In the genomic region with DNA sequence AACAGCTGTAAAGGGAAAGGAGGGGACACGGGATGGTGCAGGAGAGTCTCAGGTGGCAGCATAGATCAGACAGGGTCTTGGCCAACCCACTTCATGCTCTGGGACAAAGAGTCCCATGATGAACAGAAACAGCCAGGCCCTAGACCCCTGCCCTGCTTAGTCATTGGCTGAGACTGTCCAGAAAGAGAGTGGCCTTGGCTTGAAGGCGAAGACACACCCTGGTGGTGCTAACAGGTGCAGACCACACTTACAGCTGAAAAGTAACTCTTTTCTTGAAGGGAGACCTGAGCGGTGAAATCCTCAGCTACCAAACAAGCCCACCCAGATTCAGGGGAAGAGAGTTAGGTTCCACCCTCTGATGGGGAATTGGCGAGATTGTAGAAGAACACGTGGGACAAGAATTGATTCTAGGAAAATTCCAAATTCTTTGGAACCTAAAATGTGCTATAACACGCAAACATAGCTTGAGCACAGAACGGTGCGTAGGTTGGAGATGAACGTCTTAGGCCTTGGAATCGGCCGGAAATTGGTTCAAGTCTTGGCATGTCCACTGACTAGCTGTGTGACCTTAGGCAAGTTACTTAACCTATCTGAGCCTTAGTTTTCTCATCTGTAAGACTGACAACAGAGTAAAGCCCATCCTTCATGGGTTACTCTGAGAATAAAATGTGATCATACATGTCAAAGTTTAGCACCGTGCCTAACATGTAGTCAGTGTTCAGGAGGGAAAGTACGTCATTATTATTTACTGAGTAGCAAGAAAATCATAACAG, we compare ENCODE assay signal across 23 cellular contexts.
"Had no signal": no experiment of that assay in that cellular context is flagged by ENCODE, and none has a peak within 500 bp of the region (broad histone marks: within the 10 kb centered on the region; RNA-seq: fewer than 3 reads in every experiment).

No MANE protein-coding gene starts in this region.

- H3K36me3 Mint-ChIP-seq: activated CD4-positive, alpha-beta memory T cell treated with anti-CD3 and anti-CD28 coated beads for 36 hours; activated naive CD4-positive, alpha-beta T cell treated with anti-CD3 and anti-CD28 coated beads, Interleukin-2, amount 10 ng/mL, durations not matched to agents 7 days and 5 days; activated naive CD8-positive, alpha-beta T cell treated with anti-CD3 and anti-CD28 coated beads, Interleukin-2, amount 10 ng/mL, durations not matched to agents 7 days and 5 days had no signal

- DNase-seq: activated CD4-positive, alpha-beta memory T cell treated with anti-CD3 and anti-CD28 coated beads for 36 hours; activated CD4-positive, alpha-beta T cell treated with anti-CD3 and anti-CD28 coated beads, Interleukin-2, amount 10 ng/mL, durations not matched to agents 7 days and 5 days; activated CD4-positive, CD25-positive, alpha-beta regulatory T cell; activated CD8-positive, alpha-beta memory T cell treated with anti-CD3 and anti-CD28 coated beads, Interleukin-2, amount 50 U/mL, for 4 hours; activated gamma-delta T cell treated with Interleukin-2 at 50 U/mL for 16 hours; activated naive CD4-positive, alpha-beta T cell treated with anti-CD3 and anti-CD28 coated beads, Interleukin-2, amount 10 ng/mL, durations not matched to agents 7 days and 5 days; activated naive CD8-positive, alpha-beta T cell treated with anti-CD3 and anti-CD28 coated beads, Interleukin-2, amount 10 ng/mL, durations not matched to agents 7 days and 5 days; activated T-cell treated with anti-CD3 and anti-CD28 coated beads, Interleukin-2, amount 50 U/mL, for 72 hours; KG1; MV-4-11; NCI-H1417 treated with DMSO at 0.1 percent for 48 hours; NCI-H2029; NCI-H2107; NCI-H345; NCI-H510A; SIG-M5; T-cell; T-helper 2 cell; T1000 had no signal

- H3K9me3 ChIP-seq: adrenal gland, MG63 had no signal

- ATAC-seq: activated T-cell treated with anti-CD3 and anti-CD28 coated beads, Interleukin-2, amount 50 U/mL, for 72 hours; T-cell had no signal

- H3K27ac ChIP-seq: adrenal gland had no signal

- FAIRE-seq: TTC549 had no signal

- H3K36me3 ChIP-seq: adrenal gland, MG63 had no signal

- H3K4me3 ChIP-seq: adrenal gland, MG63 had no signal

- H3K27me3 ChIP-seq: adrenal gland, MG63 had no signal

- H3K4me1 ChIP-seq: adrenal gland had no signal

- H3K9me3 Mint-ChIP-seq: activated CD4-positive, alpha-beta memory T cell treated with anti-CD3 and anti-CD28 coated beads for 36 hours; activated T-cell treated with anti-CD3 and anti-CD28 coated beads, Interleukin-2, amount 50 U/mL, for 72 hours; activated T-helper 2 cell treated with anti-CD3 and anti-CD28 coated beads, Interferon-gamma antibody, Interleukin-2, Interleukin-4, amounts not matched to agents 10 μg/mL and 5 μg/mL and 100 μg/mL, durations not matched to agents 14 hours and 24 hours and 36 hours had no signal

- H3K27ac Mint-ChIP-seq: activated CD4-positive, alpha-beta memory T cell treated with anti-CD3 and anti-CD28 coated beads for 36 hours; activated CD4-positive, alpha-beta T cell treated with anti-CD3 and anti-CD28 coated beads, Interleukin-2, amount 10 ng/mL, durations not matched to agents 7 days and 5 days; activated naive CD4-positive, alpha-beta T cell treated with anti-CD3 and anti-CD28 coated beads, Interleukin-2, amount 10 ng/mL, durations not matched to agents 7 days and 5 days; activated naive CD8-positive, alpha-beta T cell treated with anti-CD3 and anti-CD28 coated beads, Interleukin-2, amount 10 ng/mL, durations not matched to agents 7 days and 5 days; activated T-cell treated with anti-CD3 and anti-CD28 coated beads, Interleukin-2, amount 50 U/mL, for 72 hours; activated T-helper 2 cell treated with anti-CD3 and anti-CD28 coated beads, Interferon-gamma antibody, Interleukin-2, Interleukin-4, amounts not matched to agents 10 μg/mL and 5 μg/mL and 100 μg/mL, durations not matched to agents 14 hours and 24 hours and 36 hours; T-cell had no signal
